ENCODE assay signal across 2 cellular contexts in genomic region chr20:50900261-50900660, GRCh38.
TF ChIP-seq lines count a peak whose summit lies in the region.

No MANE protein-coding gene starts in this region.

TF ChIP-seq in HEK293, 187 proteins besides CTCF, POLR2A, EP300 and RAD21 (continued from another document and continues in another):
- TF ChIP-seq ZSCAN4 (tag by site-specific recombination; IDR thresholded peaks at IDR 0.05) (no peak), ZNF121 (tag by site-specific recombination; IDR thresholded peaks at IDR 0.05) (no peak), PRDM10 (tag by site-specific recombination; IDR thresholded peaks at IDR 0.05) (peak; percentile 96), ZNF426 (tag by site-specific recombination; IDR thresholded peaks at IDR 0.05) (no peak), FEZF1 (tag by site-specific recombination; IDR thresholded peaks at IDR 0.05) (no peak), SCRT1 (tag by site-specific recombination; IDR thresholded peaks at IDR 0.05; ENCODE audit: borderline replicate concordance) (0 out of 2 replicates have a peak, but pooled peaks have one; percentile 31), PRDM6 (tag by site-specific recombination; IDR thresholded peaks at IDR 0.05) (no peak), ZNF26 (tag by site-specific recombination; IDR thresholded peaks at IDR 0.05) (0 out of 2 replicates have a peak, but pooled peaks have one; percentile 8), ZNF366 (tag by site-specific recombination; conservative IDR thresholded peaks at IDR 0.05) (0 out of 2 replicates have a peak, but pooled peaks have one; percentile 27), ZNF10 (tag by site-specific recombination; IDR thresholded peaks at IDR 0.05) (no peak), ZBTB20 (tag by site-specific recombination; IDR thresholded peaks at IDR 0.05) (no peak), ZNF449 (tag by site-specific recombination; IDR thresholded peaks at IDR 0.05) (no peak), AEBP2 (tag by site-specific recombination; IDR thresholded peaks at IDR 0.05; ENCODE audit: borderline replicate concordance) (no peak), ZNF610 (tag by site-specific recombination; IDR thresholded peaks at IDR 0.05; ENCODE audit: borderline replicate concordance) (no peak), YY2 (tag by site-specific recombination; IDR thresholded peaks at IDR 0.05) (peak; percentile 37; the same call in 1 of the 2 replicates)

TF ChIP-seq in endothelial cell of umbilical vein, 7 proteins besides CTCF, POLR2A, EP300 and RAD21 (continued from another document):
- TF ChIP-seq FOS (IDR thresholded peaks at IDR 0.05; ENCODE audit: borderline replicate concordance, insufficient read depth, low read length) (no peak), POLR2AphosphoS5 (IDR thresholded peaks at IDR 0.05; ENCODE audit: insufficient read depth, low read depth, low read length) (no peak), EZH2 (IDR thresholded peaks at IDR 0.05; ENCODE audit: borderline replicate concordance, low read depth, low read length, severe bottlenecking) (no peak)
